ENCODE assay signal across 9 cellular contexts in genomic region chr1:42306977-42307376, GRCh38.
"Had no signal": no experiment of that assay in that cellular context is flagged by ENCODE, and none has a peak within 500 bp of the region (broad histone marks: within the 10 kb centered on the region; RNA-seq: fewer than 3 reads in every experiment).

No MANE protein-coding gene starts in this region.

- H3K4me1 Mint-ChIP-seq: GM23338, H9 had no signal

- H3K9me3 Mint-ChIP-seq: GM23338, HFFc6 had no signal

- H3K4me3 Mint-ChIP-seq: GM23338, H9, HFFc6, IgD-negative memory B cell had no signal

- ATAC-seq: GM23338, HepG2 had no signal

- H3K27me3 Mint-ChIP-seq: IgD-negative memory B cell had no signal

- H3K4me3 ChIP-seq: GM23338 had no signal

- H3K27ac Mint-ChIP-seq: GM23338, HFFc6, IgD-negative memory B cell had no signal

- DNase-seq: H9, HCEC 1CT, HFFc6, KBM-7 had no signal

- H3K27ac ChIP-seq: HL-60, KMS-11 had no signal
